In genomic region chr7:6394114-6394513, GRCh38 we compare ENCODE assay signal across 10 cellular contexts. TPM values are rescaled to one million over a fixed set of nuclear protein-coding genes. Genes with fewer than 3 reads are reported as not detected.
DNase-seq lines count a peak whose midpoint lies in the region; ATAC-seq and TF ChIP-seq lines count a peak whose summit lies in the region.
"Had no signal": no experiment of that assay in that cellular context is flagged by ENCODE, and none has a peak within 500 bp of the region (broad histone marks: within the 10 kb centered on the region; RNA-seq: fewer than 3 reads in every experiment).

No MANE protein-coding gene starts in this region.

- peak overlapping the region; percentile 90 to 99 (median 95) for H3K27ac Mint-ChIP-seq in CD14-positive monocyte
- peak overlapping the region; percentile 2 to 29 for H3K27ac Mint-ChIP-seq in T-cell
- H3K27ac Mint-ChIP-seq in progenitor cell of endocrine pancreas = peak overlapping the region; percentile 42
- H3K27ac Mint-ChIP-seq in activated CD4-positive, alpha-beta T cell treated with anti-CD3 and anti-CD28 coated beads, Interleukin-2, amount 10 ng/mL, durations not matched to agents 7 days and 5 days = no peak overlapping the region

- peaks cover 61% of the 10 kb centered on the region for H3K4me1 Mint-ChIP-seq in CD14-positive monocyte
- H3K4me1 Mint-ChIP-seq in T-cell = peaks cover 58 to 63% (median 63%) of the 10 kb centered on the region in 3 donors
- H3K4me1 Mint-ChIP-seq in progenitor cell of endocrine pancreas (ENCODE audit: low read depth) = peaks cover 38% of the 10 kb centered on the region
- peaks cover 51% of the 10 kb centered on the region for H3K4me1 Mint-ChIP-seq in activated CD4-positive, alpha-beta T cell treated with anti-CD3 and anti-CD28 coated beads, Interleukin-2, amount 10 ng/mL, durations not matched to agents 7 days and 5 days

- H3K36me3 Mint-ChIP-seq in CD14-positive monocyte = peaks cover 55 to 74% of the 10 kb centered on the region in 2 donors
- peaks cover 44% of the 10 kb centered on the region for H3K36me3 Mint-ChIP-seq in T-cell
- H3K36me3 Mint-ChIP-seq in progenitor cell of endocrine pancreas (ENCODE audit: insufficient read depth) = peaks cover 29% of the 10 kb centered on the region
- peaks cover 37% of the 10 kb centered on the region for H3K36me3 Mint-ChIP-seq in activated CD4-positive, alpha-beta T cell treated with anti-CD3 and anti-CD28 coated beads, Interleukin-2, amount 10 ng/mL, durations not matched to agents 7 days and 5 days (ENCODE audit: low read depth)

- CTCF ChIA-PET in T-cell (lab: Charles Lee) = no interaction called here
- CTCF ChIA-PET in activated CD4-positive, alpha-beta T cell treated with anti-CD3 and anti-CD28 coated beads, Interleukin-2, amount 10 ng/mL, durations not matched to agents 7 days and 5 days (lab: Charles Lee) = no interaction called here

- peak overlapping the region; percentile 89 for H3K27ac ChIP-seq in epithelial cell of prostate

- DNase-seq in CD14-positive monocyte (ENCODE audit: low spot score) = no peak
- no peak for DNase-seq in T-cell
- DNase-seq in epithelial cell of prostate (ENCODE audit: low read depth, low spot score) = no peak
- DNase-seq in progenitor cell of endocrine pancreas (ENCODE audit: low spot score, unreplicated experiment) = no peak
- no peak for DNase-seq in stimulated activated naive CD4-positive, alpha-beta T cell (lab: John Stamatoyannopoulos, UW)
- DNase-seq in kidney tubule cell (ENCODE audit: low spot score) = no peak
- no peak for DNase-seq in activated CD4-positive, alpha-beta T cell treated with anti-CD3 and anti-CD28 coated beads, Interleukin-2, amount 10 ng/mL, durations not matched to agents 7 days and 5 days
- DNase-seq in stimulated activated naive CD4-positive, alpha-beta T cell treated with Interleukin-2 at 50 U/mL for 16 hours (lab: John Stamatoyannopoulos, UW) = no peak
- DNase-seq: activated B cell treated with CpG ODN at 0.5 μM for 24 hours, NCI-H2107 had no signal

- H3K4me3 Mint-ChIP-seq in CD14-positive monocyte = no peak overlapping the region
- H3K4me3 Mint-ChIP-seq in T-cell = no peak overlapping the region
- H3K4me3 Mint-ChIP-seq in progenitor cell of endocrine pancreas (ENCODE audit: low read depth) = no peak overlapping the region
- H3K4me3 Mint-ChIP-seq in activated CD4-positive, alpha-beta T cell treated with anti-CD3 and anti-CD28 coated beads, Interleukin-2, amount 10 ng/mL, durations not matched to agents 7 days and 5 days = no peak overlapping the region
- H3K4me3 Mint-ChIP-seq: activated B cell treated with CpG ODN at 0.5 μM for 24 hours had no signal

- no peaks in the 10 kb centered on the region for H3K9me3 Mint-ChIP-seq in CD14-positive monocyte
- no peaks in the 10 kb centered on the region for H3K9me3 Mint-ChIP-seq in T-cell
- H3K9me3 Mint-ChIP-seq in progenitor cell of endocrine pancreas (ENCODE audit: low read depth) = no peaks in the 10 kb centered on the region
- H3K9me3 Mint-ChIP-seq in activated CD4-positive, alpha-beta T cell treated with anti-CD3 and anti-CD28 coated beads, Interleukin-2, amount 10 ng/mL, durations not matched to agents 7 days and 5 days = no peaks in the 10 kb centered on the region
- H3K9me3 Mint-ChIP-seq: activated B cell treated with CpG ODN at 0.5 μM for 24 hours had no signal

- intact Hi-C loops in CD14-positive monocyte (cut with micrococcal nuclease) = loop anchor here in 1 of 2 donors (5.0 kb wide), 1 partner anchor 43 kb away; no protein-coding TSS in a partner anchor

- no peak for ATAC-seq in T-cell (replicated peaks in 1 of 4)

- POLR2A ChIA-PET in T-cell (lab: Charles Lee) = no interaction called here
- POLR2A ChIA-PET in activated CD4-positive, alpha-beta T cell treated with anti-CD3 and anti-CD28 coated beads, Interleukin-2, amount 10 ng/mL, durations not matched to agents 7 days and 5 days (lab: Charles Lee) = no interaction called here

- no peak for TF ChIP-seq CTCF in CD14-positive monocyte (IDR thresholded peaks at IDR 0.05)
- no peak for TF ChIP-seq CTCF in progenitor cell of endocrine pancreas (IDR thresholded peaks at IDR 0.05; ENCODE audit: unreplicated experiment)

- H3K27me3 Mint-ChIP-seq in CD14-positive monocyte (ENCODE audit: low read depth in 3 of 3) (peaks cover 0 to 1% (median 0%) of the 10 kb centered on the region in 3 donors), T-cell (no peaks in the 10 kb centered on the region), progenitor cell of endocrine pancreas (no peaks in the 10 kb centered on the region)
- H3K27me3 Mint-ChIP-seq in activated CD4-positive, alpha-beta T cell treated with anti-CD3 and anti-CD28 coated beads, Interleukin-2, amount 10 ng/mL, durations not matched to agents 7 days and 5 days = no peaks in the 10 kb centered on the region
- H3K27me3 Mint-ChIP-seq: activated B cell treated with CpG ODN at 0.5 μM for 24 hours had no signal

RNA-seq across cellular contexts. Expression of gene RAC1, which starts 19.8 kb away (rescaled TPM):
- polyA plus RNA-seq in CD14-positive monocyte = 100 to 1,000 TPM; 629 to 652 TPM
- total RNA-seq in T-cell (10 to 100 TPM; 57.2 to 99.3 (median 94.8) TPM), progenitor cell of endocrine pancreas (203 and 210 TPM in 2 replicates)
- 100 to 1,000 TPM; 170 to 187 TPM for total RNA-seq in activated CD4-positive, alpha-beta T cell treated with anti-CD3 and anti-CD28 coated beads, Interleukin-2, amount 10 ng/mL, durations not matched to agents 7 days and 5 days

RNA-seq across cellular contexts. Expression of gene FAM220A, which starts 45.3 kb away (rescaled TPM):
- polyA plus RNA-seq in CD14-positive monocyte = 1 to 10 TPM; 4.0 to 4.9 TPM
- total RNA-seq in T-cell (10 to 100 TPM in 3 of 5 donors, 1 to 10 TPM in 2; 6.2 to 20.6 (median 13.1) TPM), progenitor cell of endocrine pancreas (17.3 and 18.0 TPM in 2 replicates)
- total RNA-seq in activated CD4-positive, alpha-beta T cell treated with anti-CD3 and anti-CD28 coated beads, Interleukin-2, amount 10 ng/mL, durations not matched to agents 7 days and 5 days = 10 to 100 TPM; 11.2 to 17.2 TPM

RNA-seq across cellular contexts. Expression of gene DAGLB, which starts 53.6 kb away (rescaled TPM):
- 10 to 100 TPM; 15.2 to 16.4 TPM for polyA plus RNA-seq in CD14-positive monocyte
- 10 to 100 TPM; 23.9 to 45.0 (median 38.9) TPM for total RNA-seq in T-cell
- total RNA-seq in progenitor cell of endocrine pancreas = 30.3 and 31.2 TPM in 2 replicates
- 10 to 100 TPM; 18.3 to 22.4 TPM for total RNA-seq in activated CD4-positive, alpha-beta T cell treated with anti-CD3 and anti-CD28 coated beads, Interleukin-2, amount 10 ng/mL, durations not matched to agents 7 days and 5 days
